ENCODE assay signal across 9 cellular contexts in the genomic region with DNA sequence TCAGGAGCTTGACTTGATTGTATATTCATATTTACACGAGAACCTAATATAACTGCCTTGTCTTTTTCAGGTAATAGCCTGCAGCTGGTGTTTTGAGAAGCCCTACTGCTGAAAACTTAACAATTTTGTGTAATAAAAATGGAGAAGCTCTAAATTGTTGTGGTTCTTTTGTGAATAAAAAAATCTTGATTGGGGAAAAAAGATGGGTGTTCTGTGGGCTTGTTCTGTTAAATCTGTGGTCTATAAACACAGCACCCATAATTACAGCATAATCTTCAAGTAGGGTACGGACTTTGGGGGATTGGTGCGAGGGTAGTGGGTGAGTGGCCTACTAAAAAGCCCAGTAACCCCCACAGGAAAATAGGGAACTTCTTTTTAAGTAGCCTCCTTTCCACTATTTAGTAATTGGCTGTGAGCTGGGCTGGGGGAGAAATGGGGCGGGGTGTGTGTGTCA. TPM values are rescaled to one million over a fixed set of nuclear protein-coding genes. Genes with fewer than 3 reads are reported as not detected.
DNase-seq lines count a peak whose midpoint lies in the region; FAIRE-seq and TF ChIP-seq lines count a peak whose summit lies in the region.
"Had no signal": no experiment of that assay in that cellular context is flagged by ENCODE, and none has a peak within 500 bp of the region (broad histone marks: within the 10 kb centered on the region; RNA-seq: fewer than 3 reads in every experiment).

No MANE protein-coding gene starts in this region.

- H3K4me3 ChIP-seq in CD4-positive, alpha-beta memory T cell (ENCODE audit: low read length in 2 of 2), result peak overlapping the region in 1 of 2 donors; percentile 96
- 0 out of 2 replicates have a peak overlapping the region, but pooled peaks have one; percentile 92 for H3K4me3 ChIP-seq in HUES48 (ENCODE audit: low read depth, low read length)
- peak overlapping the region; percentile 99 for H3K4me3 ChIP-seq in brain microvascular endothelial cell (ENCODE audit: low read depth, low read length)
- peak overlapping the region; percentile 78 for H3K4me3 ChIP-seq in neural cell (ENCODE audit: low read length)

- TF ChIP-seq EP300 in neural cell (conservative IDR thresholded peaks at IDR 0.05; ENCODE audit: poor library complexity, severe bottlenecking), result no peak

- TF ChIP-seq CTCF in brain microvascular endothelial cell (IDR thresholded peaks at IDR 0.05; ENCODE audit: low read depth, low read length, missing control alignments) (no peak), neural cell (IDR thresholded peaks at IDR 0.05; ENCODE audit: poor library complexity, severe bottlenecking) (no peak)

- TF ChIP-seq RAD21 in neural cell (conservative IDR thresholded peaks at IDR 0.05), result no peak

- no peak overlapping the region for H2AFZ ChIP-seq in neural cell (ENCODE audit: low read depth, low read length)

- no peak overlapping the region; the same call in 1 of the 2 replicates for H3K9ac ChIP-seq in HUES48 (ENCODE audit: low read depth, low read length)
- H3K9ac ChIP-seq in neural cell (ENCODE audit: low read length), result peak overlapping the region; percentile 99

- peak overlapping the region; percentile 97 for H3K27ac ChIP-seq in CD4-positive, alpha-beta memory T cell (ENCODE audit: low read depth, low read length)
- H3K27ac ChIP-seq in HUES48 (ENCODE audit: low read depth, low read length) (peak overlapping the region; percentile 69), brain microvascular endothelial cell (peak overlapping the region; percentile 93), neural cell (ENCODE audit: low read length) (peak overlapping the region; percentile 100)

- H3K4me1 Mint-ChIP-seq in CD4-positive, alpha-beta memory T cell, result peaks cover 35 to 67% (median 51%) of the 10 kb centered on the region in 4 donors

- peaks cover 94% of the 10 kb centered on the region for H3K79me2 ChIP-seq in neural cell (replicated peaks; ENCODE audit: insufficient read depth, low read length)

- peaks cover 22% of the 10 kb centered on the region for H3F3A ChIP-seq in neural cell (ENCODE audit: insufficient read depth, low read length, poor library complexity, severe bottlenecking)

- peaks cover 33 to 34% of the 10 kb centered on the region in 2 donors for H3K36me3 Mint-ChIP-seq in CD4-positive, alpha-beta memory T cell

- no peaks in the 10 kb centered on the region for H3K9me3 ChIP-seq in CD4-positive, alpha-beta memory T cell (ENCODE audit: control insufficient read depth in 1 of 2, low read length in 2 of 2)
- H3K9me3 ChIP-seq in HUES48 (ENCODE audit: control insufficient read depth, insufficient read depth, low read length), result no peaks in the 10 kb centered on the region
- no peaks in the 10 kb centered on the region for H3K9me3 ChIP-seq in neural cell (ENCODE audit: low read length)

- H3K9me2 ChIP-seq in neural cell (ENCODE audit: insufficient read depth, low read length), result no peaks in the 10 kb centered on the region

- POLR2A ChIA-PET in CD4-positive, alpha-beta memory T cell (lab: Charles Lee; ENCODE audit: partially characterized antibody), result interaction anchor here (0.7 to 27.2 kb wide), 34 partner anchors 12 to 412 kb away, joined by 3 to 3839 read pairs (median 8); a partner anchor contains a TSS

- peak overlapping the region in 6 of 7 donors; percentile 29 to 94 (median 88) for H3K27ac Mint-ChIP-seq in CD4-positive, alpha-beta memory T cell

- FAIRE-seq in frontal cortex (lab: Jason Lieb, UNC), result no peak
- FAIRE-seq: islet of Langerhans had no signal

- H4K20me1 ChIP-seq in neural cell (ENCODE audit: insufficient read depth), result peaks cover 85% of the 10 kb centered on the region

- DNase-seq in CD4-positive, alpha-beta memory T cell, result peak in 2 of 5 donors; percentile 40 to 53
- DNase-seq in brain microvascular endothelial cell (no peak), frontal cortex (ENCODE audit: low spot score in 2 of 2) (no peak), NCI-H2196 treated with DMSO at 0.1 percent for 48 hours (lab: John Stamatoyannopoulos, UW; ENCODE audit: unreplicated experiment) (no peak), retina (no peak), DMS 273 treated with DMSO at 0.1 percent for 48 hours (lab: John Stamatoyannopoulos, UW) (no peak)

- H3K4me2 ChIP-seq in neural cell (ENCODE audit: low read length), result peak overlapping the region; percentile 87

- H3K27me3 ChIP-seq in CD4-positive, alpha-beta memory T cell (ENCODE audit: insufficient read depth, low read length), result no peaks in the 10 kb centered on the region
- H3K27me3 ChIP-seq in HUES48 (ENCODE audit: control insufficient read depth, insufficient read depth, low read length), result no peaks in the 10 kb centered on the region
- H3K27me3 ChIP-seq in brain microvascular endothelial cell (replicated peaks), result no peaks in the 10 kb centered on the region
- no peaks in the 10 kb centered on the region for H3K27me3 ChIP-seq in neural cell (ENCODE audit: insufficient read depth, low read depth, low read length)

- peaks cover 55% of the 10 kb centered on the region for H3K36me3 ChIP-seq in CD4-positive, alpha-beta memory T cell (ENCODE audit: insufficient read depth, low read length)
- H3K36me3 ChIP-seq in HUES48 (ENCODE audit: control insufficient read depth, insufficient read depth, low read length) (peaks cover 51% of the 10 kb centered on the region), brain microvascular endothelial cell (replicated peaks) (peaks cover 51% of the 10 kb centered on the region), neural cell (ENCODE audit: insufficient read depth, low read length) (peaks cover 57% of the 10 kb centered on the region)

- no peaks in the 10 kb centered on the region for H3K27me3 Mint-ChIP-seq in CD4-positive, alpha-beta memory T cell

- H3K9me3 Mint-ChIP-seq in CD4-positive, alpha-beta memory T cell, result peaks cover 0 to 15% (median 0%) of the 10 kb centered on the region in 8 donors

- CTCF ChIA-PET in CD4-positive, alpha-beta memory T cell (lab: Charles Lee; ENCODE audit: partially characterized antibody), result interaction anchor here (0.7 to 11.4 kb wide), 11 partner anchors 8 to 139 kb away, joined by 3 to 186 read pairs (median 14); a partner anchor contains a TSS

- intact Hi-C loops in CD4-positive, alpha-beta memory T cell (cut with micrococcal nuclease), result no loop called here

- no peak overlapping the region for H3K4me3 Mint-ChIP-seq in CD4-positive, alpha-beta memory T cell

- in situ Hi-C loops in brain microvascular endothelial cell (cut with HindIII; ENCODE audit: low pct_ligation_motif_present, low sequenced_read_pairs), result no loop called here

- peaks cover 52% of the 10 kb centered on the region for H3K4me1 ChIP-seq in CD4-positive, alpha-beta memory T cell (ENCODE audit: insufficient read depth, low read length)
- H3K4me1 ChIP-seq in HUES48 (ENCODE audit: control insufficient read depth, insufficient read depth, low read length), result peaks cover 13% of the 10 kb centered on the region

TF ChIP-seq in neural cell, 6 proteins besides CTCF, POLR2A, EP300 and RAD21:
- TF ChIP-seq MXI1 (conservative IDR thresholded peaks at IDR 0.05; ENCODE audit: poor library complexity, severe bottlenecking) (no peak), EZH2 (IDR thresholded peaks at IDR 0.05; ENCODE audit: borderline replicate concordance, insufficient read depth, low read length, poor library complexity, severe bottlenecking) (no peak), POLR2AphosphoS5 (IDR thresholded peaks at IDR 0.05) (no peak), TAF1 (IDR thresholded peaks at IDR 0.05; ENCODE audit: low read depth) (no peak), SMC3 (conservative IDR thresholded peaks at IDR 0.05; ENCODE audit: poor library complexity) (no peak)
- TF ChIP-seq, protein P1, sequence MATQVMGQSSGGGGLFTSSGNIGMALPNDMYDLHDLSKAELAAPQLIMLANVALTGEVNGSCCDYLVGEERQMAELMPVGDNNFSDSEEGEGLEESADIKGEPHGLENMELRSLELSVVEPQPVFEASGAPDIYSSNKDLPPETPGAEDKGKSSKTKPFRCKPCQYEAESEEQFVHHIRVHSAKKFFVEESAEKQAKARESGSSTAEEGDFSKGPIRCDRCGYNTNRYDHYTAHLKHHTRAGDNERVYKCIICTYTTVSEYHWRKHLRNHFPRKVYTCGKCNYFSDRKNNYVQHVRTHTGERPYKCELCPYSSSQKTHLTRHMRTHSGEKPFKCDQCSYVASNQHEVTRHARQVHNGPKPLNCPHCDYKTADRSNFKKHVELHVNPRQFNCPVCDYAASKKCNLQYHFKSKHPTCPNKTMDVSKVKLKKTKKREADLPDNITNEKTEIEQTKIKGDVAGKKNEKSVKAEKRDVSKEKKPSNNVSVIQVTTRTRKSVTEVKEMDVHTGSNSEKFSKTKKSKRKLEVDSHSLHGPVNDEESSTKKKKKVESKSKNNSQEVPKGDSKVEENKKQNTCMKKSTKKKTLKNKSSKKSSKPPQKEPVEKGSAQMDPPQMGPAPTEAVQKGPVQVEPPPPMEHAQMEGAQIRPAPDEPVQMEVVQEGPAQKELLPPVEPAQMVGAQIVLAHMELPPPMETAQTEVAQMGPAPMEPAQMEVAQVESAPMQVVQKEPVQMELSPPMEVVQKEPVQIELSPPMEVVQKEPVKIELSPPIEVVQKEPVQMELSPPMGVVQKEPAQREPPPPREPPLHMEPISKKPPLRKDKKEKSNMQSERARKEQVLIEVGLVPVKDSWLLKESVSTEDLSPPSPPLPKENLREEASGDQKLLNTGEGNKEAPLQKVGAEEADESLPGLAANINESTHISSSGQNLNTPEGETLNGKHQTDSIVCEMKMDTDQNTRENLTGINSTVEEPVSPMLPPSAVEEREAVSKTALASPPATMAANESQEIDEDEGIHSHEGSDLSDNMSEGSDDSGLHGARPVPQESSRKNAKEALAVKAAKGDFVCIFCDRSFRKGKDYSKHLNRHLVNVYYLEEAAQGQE (IDR thresholded peaks at IDR 0.05; ENCODE audit: borderline replicate concordance), result peak; percentile 12

RNA-seq across cellular contexts. Expression of a gene that starts 7.5 kb away (rescaled TPM):
- total RNA-seq in CD4-positive, alpha-beta memory T cell, result over 10,000 TPM; 29,058 to 29,932 TPM
- 1,000 to 10,000 TPM; 2,969 to 3,488 TPM for polyA plus RNA-seq in CD4-positive, alpha-beta memory T cell
- 1,383 and 1,630 TPM in 2 replicates for polyA plus RNA-seq in neural cell
- polyA minus RNA-seq in neural cell, result 48,171 and 65,838 TPM in 2 replicates
- total RNA-seq in frontal cortex, result 6,549 TPM

RNA-seq across cellular contexts. Expression of a gene that starts 18.5 kb away (rescaled TPM):
- 10 to 100 TPM; 72.5 to 81.3 TPM for total RNA-seq in CD4-positive, alpha-beta memory T cell
- polyA plus RNA-seq in CD4-positive, alpha-beta memory T cell, result 10 to 100 TPM; 22.9 to 40.8 TPM
- polyA plus RNA-seq in neural cell, result 48.3 and 56.2 TPM in 2 replicates
- polyA minus RNA-seq in neural cell, result 35.3 and 55.3 TPM in 2 replicates
- total RNA-seq in frontal cortex, result 39.1 TPM

RNA-seq across cellular contexts. Expression of a gene that starts 51.8 kb away (rescaled TPM):
- 100 to 1,000 TPM; 201 to 211 TPM for total RNA-seq in CD4-positive, alpha-beta memory T cell
- polyA plus RNA-seq in CD4-positive, alpha-beta memory T cell, result 10 to 100 TPM in 1 of 2 donors, 1 to 10 TPM in 1; 9.0 to 23.6 TPM
- 3.5 and 4.6 TPM in 2 replicates for polyA plus RNA-seq in neural cell
- 0.97 and 2.3 TPM in 2 replicates for polyA minus RNA-seq in neural cell
- total RNA-seq in frontal cortex, result 17.5 TPM

Comparison
In these comparisons a context has a peak if more than half of its experiments do, and no peak if none do; other contexts are left out.
1. RNA of a gene that starts 51.8 kb away (total RNA-seq): 201 to 211 TPM in CD4-positive, alpha-beta memory T cell; 17.5 TPM in frontal cortex (single experiment); every median in the first group is over 10 times any median in the second.
2. Peak in every context shown above with its lines, with median percentiles within 50 percentile points of each other: H3K27ac ChIP-seq.